ENCODE assay signal across 3 cellular contexts in genomic region chr11:26655287-26655686, GRCh38.
A peak's percentile ranks its signal among the peaks of the same experiment; 100 is the strongest.
TF ChIP-seq lines count a peak whose summit lies in the region.

No MANE protein-coding gene starts in this region.

TF ChIP-seq in A549, 52 proteins besides CTCF, POLR2A, EP300 and RAD21 (continued from another document):
- TF ChIP-seq, protein P1, sequence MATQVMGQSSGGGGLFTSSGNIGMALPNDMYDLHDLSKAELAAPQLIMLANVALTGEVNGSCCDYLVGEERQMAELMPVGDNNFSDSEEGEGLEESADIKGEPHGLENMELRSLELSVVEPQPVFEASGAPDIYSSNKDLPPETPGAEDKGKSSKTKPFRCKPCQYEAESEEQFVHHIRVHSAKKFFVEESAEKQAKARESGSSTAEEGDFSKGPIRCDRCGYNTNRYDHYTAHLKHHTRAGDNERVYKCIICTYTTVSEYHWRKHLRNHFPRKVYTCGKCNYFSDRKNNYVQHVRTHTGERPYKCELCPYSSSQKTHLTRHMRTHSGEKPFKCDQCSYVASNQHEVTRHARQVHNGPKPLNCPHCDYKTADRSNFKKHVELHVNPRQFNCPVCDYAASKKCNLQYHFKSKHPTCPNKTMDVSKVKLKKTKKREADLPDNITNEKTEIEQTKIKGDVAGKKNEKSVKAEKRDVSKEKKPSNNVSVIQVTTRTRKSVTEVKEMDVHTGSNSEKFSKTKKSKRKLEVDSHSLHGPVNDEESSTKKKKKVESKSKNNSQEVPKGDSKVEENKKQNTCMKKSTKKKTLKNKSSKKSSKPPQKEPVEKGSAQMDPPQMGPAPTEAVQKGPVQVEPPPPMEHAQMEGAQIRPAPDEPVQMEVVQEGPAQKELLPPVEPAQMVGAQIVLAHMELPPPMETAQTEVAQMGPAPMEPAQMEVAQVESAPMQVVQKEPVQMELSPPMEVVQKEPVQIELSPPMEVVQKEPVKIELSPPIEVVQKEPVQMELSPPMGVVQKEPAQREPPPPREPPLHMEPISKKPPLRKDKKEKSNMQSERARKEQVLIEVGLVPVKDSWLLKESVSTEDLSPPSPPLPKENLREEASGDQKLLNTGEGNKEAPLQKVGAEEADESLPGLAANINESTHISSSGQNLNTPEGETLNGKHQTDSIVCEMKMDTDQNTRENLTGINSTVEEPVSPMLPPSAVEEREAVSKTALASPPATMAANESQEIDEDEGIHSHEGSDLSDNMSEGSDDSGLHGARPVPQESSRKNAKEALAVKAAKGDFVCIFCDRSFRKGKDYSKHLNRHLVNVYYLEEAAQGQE (IDR thresholded peaks at IDR 0.05): no peak

TF ChIP-seq in GM23338, 12 proteins besides CTCF, POLR2A, EP300 and RAD21:
- TF ChIP-seq, protein P2, sequence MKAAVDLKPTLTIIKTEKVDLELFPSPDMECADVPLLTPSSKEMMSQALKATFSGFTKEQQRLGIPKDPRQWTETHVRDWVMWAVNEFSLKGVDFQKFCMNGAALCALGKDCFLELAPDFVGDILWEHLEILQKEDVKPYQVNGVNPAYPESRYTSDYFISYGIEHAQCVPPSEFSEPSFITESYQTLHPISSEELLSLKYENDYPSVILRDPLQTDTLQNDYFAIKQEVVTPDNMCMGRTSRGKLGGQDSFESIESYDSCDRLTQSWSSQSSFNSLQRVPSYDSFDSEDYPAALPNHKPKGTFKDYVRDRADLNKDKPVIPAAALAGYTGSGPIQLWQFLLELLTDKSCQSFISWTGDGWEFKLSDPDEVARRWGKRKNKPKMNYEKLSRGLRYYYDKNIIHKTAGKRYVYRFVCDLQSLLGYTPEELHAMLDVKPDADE (IDR thresholded peaks at IDR 0.05): no peak
- TF ChIP-seq STAT1 (IDR thresholded peaks at IDR 0.05; ENCODE audit: unreplicated experiment): no peak
- no peak for TF ChIP-seq CREB1 (CRISPR knock-in tag; IDR thresholded peaks at IDR 0.05; ENCODE audit: low read depth)
- TF ChIP-seq, protein P3, sequence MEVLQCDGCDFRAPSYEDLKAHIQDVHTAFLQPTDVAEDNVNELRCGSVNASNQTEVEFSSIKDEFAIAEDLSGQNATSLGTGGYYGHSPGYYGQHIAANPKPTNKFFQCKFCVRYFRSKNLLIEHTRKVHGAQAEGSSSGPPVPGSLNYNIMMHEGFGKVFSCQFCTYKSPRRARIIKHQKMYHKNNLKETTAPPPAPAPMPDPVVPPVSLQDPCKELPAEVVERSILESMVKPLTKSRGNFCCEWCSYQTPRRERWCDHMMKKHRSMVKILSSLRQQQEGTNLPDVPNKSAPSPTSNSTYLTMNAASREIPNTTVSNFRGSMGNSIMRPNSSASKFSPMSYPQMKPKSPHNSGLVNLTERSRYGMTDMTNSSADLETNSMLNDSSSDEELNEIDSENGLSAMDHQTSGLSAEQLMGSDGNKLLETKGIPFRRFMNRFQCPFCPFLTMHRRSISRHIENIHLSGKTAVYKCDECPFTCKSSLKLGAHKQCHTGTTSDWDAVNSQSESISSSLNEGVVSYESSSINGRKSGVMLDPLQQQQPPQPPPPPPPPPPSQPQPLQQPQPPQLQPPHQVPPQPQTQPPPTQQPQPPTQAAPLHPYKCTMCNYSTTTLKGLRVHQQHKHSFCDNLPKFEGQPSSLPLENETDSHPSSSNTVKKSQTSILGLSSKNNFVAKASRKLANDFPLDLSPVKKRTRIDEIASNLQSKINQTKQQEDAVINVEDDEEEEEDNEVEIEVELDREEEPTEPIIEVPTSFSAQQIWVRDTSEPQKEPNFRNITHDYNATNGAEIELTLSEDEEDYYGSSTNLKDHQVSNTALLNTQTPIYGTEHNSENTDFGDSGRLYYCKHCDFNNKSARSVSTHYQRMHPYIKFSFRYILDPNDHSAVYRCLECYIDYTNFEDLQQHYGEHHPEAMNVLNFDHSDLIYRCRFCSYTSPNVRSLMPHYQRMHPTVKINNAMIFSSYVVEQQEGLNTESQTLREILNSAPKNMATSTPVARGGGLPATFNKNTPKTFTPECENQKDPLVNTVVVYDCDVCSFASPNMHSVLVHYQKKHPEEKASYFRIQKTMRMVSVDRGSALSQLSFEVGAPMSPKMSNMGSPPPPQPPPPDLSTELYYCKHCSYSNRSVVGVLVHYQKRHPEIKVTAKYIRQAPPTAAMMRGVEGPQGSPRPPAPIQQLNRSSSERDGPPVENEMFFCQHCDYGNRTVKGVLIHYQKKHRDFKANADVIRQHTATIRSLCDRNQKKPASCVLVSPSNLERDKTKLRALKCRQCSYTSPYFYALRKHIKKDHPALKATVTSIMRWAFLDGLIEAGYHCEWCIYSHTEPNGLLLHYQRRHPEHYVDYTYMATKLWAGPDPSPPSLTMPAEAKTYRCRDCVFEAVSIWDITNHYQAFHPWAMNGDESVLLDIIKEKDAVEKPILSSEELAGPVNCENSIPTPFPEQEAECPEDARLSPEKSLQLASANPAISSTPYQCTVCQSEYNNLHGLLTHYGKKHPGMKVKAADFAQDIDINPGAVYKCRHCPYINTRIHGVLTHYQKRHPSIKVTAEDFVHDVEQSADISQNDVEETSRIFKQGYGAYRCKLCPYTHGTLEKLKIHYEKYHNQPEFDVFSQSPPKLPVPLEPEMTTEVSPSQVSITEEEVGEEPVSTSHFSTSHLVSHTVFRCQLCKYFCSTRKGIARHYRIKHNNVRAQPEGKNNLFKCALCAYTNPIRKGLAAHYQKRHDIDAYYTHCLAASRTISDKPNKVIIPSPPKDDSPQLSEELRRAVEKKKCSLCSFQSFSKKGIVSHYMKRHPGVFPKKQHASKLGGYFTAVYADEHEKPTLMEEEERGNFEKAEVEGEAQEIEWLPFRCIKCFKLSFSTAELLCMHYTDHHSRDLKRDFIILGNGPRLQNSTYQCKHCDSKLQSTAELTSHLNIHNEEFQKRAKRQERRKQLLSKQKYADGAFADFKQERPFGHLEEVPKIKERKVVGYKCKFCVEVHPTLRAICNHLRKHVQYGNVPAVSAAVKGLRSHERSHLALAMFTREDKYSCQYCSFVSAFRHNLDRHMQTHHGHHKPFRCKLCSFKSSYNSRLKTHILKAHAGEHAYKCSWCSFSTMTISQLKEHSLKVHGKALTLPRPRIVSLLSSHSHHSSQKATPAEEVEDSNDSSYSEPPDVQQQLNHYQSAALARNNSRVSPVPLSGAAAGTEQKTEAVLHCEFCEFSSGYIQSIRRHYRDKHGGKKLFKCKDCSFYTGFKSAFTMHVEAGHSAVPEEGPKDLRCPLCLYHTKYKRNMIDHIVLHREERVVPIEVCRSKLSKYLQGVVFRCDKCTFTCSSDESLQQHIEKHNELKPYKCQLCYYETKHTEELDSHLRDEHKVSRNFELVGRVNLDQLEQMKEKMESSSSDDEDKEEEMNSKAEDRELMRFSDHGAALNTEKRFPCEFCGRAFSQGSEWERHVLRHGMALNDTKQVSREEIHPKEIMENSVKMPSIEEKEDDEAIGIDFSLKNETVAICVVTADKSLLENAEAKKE (CRISPR knock-in tag; IDR thresholded peaks at IDR 0.05): no peak
TF ChIP-seq in GM23338: peak in this region for 0.

TF ChIP-seq in K562, 482 proteins besides CTCF, POLR2A, EP300 and RAD21:
- TF ChIP-seq, protein P4, sequence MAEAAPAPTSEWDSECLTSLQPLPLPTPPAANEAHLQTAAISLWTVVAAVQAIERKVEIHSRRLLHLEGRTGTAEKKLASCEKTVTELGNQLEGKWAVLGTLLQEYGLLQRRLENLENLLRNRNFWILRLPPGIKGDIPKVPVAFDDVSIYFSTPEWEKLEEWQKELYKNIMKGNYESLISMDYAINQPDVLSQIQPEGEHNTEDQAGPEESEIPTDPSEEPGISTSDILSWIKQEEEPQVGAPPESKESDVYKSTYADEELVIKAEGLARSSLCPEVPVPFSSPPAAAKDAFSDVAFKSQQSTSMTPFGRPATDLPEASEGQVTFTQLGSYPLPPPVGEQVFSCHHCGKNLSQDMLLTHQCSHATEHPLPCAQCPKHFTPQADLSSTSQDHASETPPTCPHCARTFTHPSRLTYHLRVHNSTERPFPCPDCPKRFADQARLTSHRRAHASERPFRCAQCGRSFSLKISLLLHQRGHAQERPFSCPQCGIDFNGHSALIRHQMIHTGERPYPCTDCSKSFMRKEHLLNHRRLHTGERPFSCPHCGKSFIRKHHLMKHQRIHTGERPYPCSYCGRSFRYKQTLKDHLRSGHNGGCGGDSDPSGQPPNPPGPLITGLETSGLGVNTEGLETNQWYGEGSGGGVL (CRISPR knock-in tag; IDR thresholded peaks at IDR 0.05): no peak
- TF ChIP-seq MAFK (IDR thresholded peaks at IDR 0.05; ENCODE audit: low read length): peak; percentile 37; the same call in 1 of the 2 replicates
- peak; percentile 63 for TF ChIP-seq ZNF316 (IDR thresholded peaks at IDR 0.05)
- TF ChIP-seq HIVEP1 (CRISPR knock-in tag; IDR thresholded peaks at IDR 0.05): no peak
- TF ChIP-seq C11orf30 (IDR thresholded peaks at IDR 0.05; ENCODE audit: low read depth): peak; percentile 26; the same call in 1 of the 2 replicates
- no peak for TF ChIP-seq ZZZ3 (IDR thresholded peaks at IDR 0.05)
